In the genomic region with DNA sequence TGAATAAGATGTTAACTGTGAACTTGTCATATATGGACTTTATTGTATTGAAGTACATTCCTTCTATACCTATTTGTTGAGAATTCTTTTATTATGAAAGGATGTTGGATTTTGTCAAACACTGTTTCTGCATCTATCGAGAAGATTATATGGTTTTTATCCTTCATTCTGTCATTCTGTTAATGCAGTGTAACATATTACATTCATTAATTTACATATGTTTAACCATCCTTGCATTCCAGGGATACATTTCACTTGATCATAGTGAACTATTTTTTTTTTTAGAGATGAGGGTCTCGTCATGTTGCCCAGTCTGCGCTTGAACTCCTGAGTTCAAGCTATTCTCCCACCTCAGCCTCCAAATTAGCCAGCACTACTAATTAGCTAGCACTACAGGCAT, we compare ENCODE assay signal across 18 cellular contexts. TPM values are rescaled to one million over a fixed set of nuclear protein-coding genes. Genes with fewer than 3 reads are reported as not detected.
DNase-seq lines count a peak whose midpoint lies in the region; ATAC-seq and TF ChIP-seq lines count a peak whose summit lies in the region.
"Had no signal": no experiment of that assay in that cellular context is flagged by ENCODE, and none has a peak within 500 bp of the region (broad histone marks: within the 10 kb centered on the region; RNA-seq: fewer than 3 reads in every experiment).

No MANE protein-coding gene starts in this region.

- POLR2A ChIA-PET in IMR-90 (lab: Charles Lee; ENCODE audit: unreplicated experiment), result no interaction called here
- POLR2A ChIA-PET in activated CD4-positive, alpha-beta memory T cell treated with anti-CD3 and anti-CD28 coated beads for 36 hours (lab: Charles Lee), result no interaction called here

- peaks cover 32% of the 10 kb centered on the region for H3K4me1 Mint-ChIP-seq in central memory CD8-positive, alpha-beta T cell
- H3K4me1 Mint-ChIP-seq in natural killer cell treated with Interleukin-12 subunit alpha and Interleukin-12 subunit beta and Interleukin-15 and Interleukin-18, amount 100 ng/mL, for 72 hours (ENCODE audit: low read depth in 2 of 2), result peaks cover 23 to 31% of the 10 kb centered on the region in 2 donors
- peaks cover 10% of the 10 kb centered on the region for H3K4me1 Mint-ChIP-seq in activated CD4-positive, alpha-beta memory T cell treated with anti-CD3 and anti-CD28 coated beads for 36 hours (ENCODE audit: low read depth)
- H3K4me1 Mint-ChIP-seq in activated CD4-positive, alpha-beta T cell treated with anti-CD3 and anti-CD28 coated beads, Interleukin-2, amount 10 ng/mL, durations not matched to agents 24 days and 14 days, result peaks cover 7% of the 10 kb centered on the region

- H2AK5ac ChIP-seq in IMR-90 (ENCODE audit: low read depth, low read length), result no peak overlapping the region; the same call in 1 of the 2 replicates

- no CpG with 5 or more reads among the region's 3 CpGs for WGBS in IMR-90 (ENCODE audit: extremely low coverage in 2 of 2, insufficient read length in 1 of 2), 2 experiments

- H3K14ac ChIP-seq in IMR-90 (replicated peaks; ENCODE audit: low read depth, low read length), result no peak overlapping the region

- H3K36me3 ChIP-seq in IMR-90 (ENCODE audit: control insufficient read depth, insufficient read depth, low read length), result no peaks in the 10 kb centered on the region
- H3K36me3 ChIP-seq: BE2C, HAP-1 had no signal

- dilution Hi-C loops in IMR-90 (cut with HindIII; ENCODE audit: low sequenced_read_pairs, unreplicated experiment), result no loop called here

- in situ Hi-C loops in IMR-90 (cut with MboI; ENCODE audit: low sequenced_read_pairs), result no loop called here

- peaks cover 5% of the 10 kb centered on the region for H3K9me3 Mint-ChIP-seq in central memory CD8-positive, alpha-beta T cell
- H3K9me3 Mint-ChIP-seq in natural killer cell treated with Interleukin-12 subunit alpha and Interleukin-12 subunit beta and Interleukin-15 and Interleukin-18, amount 100 ng/mL, for 72 hours, result peaks cover 6% of the 10 kb centered on the region
- H3K9me3 Mint-ChIP-seq in activated CD4-positive, alpha-beta memory T cell treated with anti-CD3 and anti-CD28 coated beads for 36 hours, result peaks cover 15% of the 10 kb centered on the region
- peaks cover 11% of the 10 kb centered on the region for H3K9me3 Mint-ChIP-seq in activated CD4-positive, alpha-beta T cell treated with anti-CD3 and anti-CD28 coated beads, Interleukin-2, amount 10 ng/mL, durations not matched to agents 24 days and 14 days

- peak overlapping the region; percentile 50 for H3K18ac ChIP-seq in IMR-90 (ENCODE audit: low read depth, low read length)

- H2AK9ac ChIP-seq in IMR-90 (replicated peaks; ENCODE audit: low read depth, low read length, poor library complexity), result no peak overlapping the region

- peaks cover 2% of the 10 kb centered on the region; the same call in 1 of the 2 replicates for H3K9me3 ChIP-seq in IMR-90 (ENCODE audit: control insufficient read depth, insufficient read depth, low read length)
- H3K9me3 ChIP-seq: BE2C, HAP-1 had no signal

- H3K4me2 ChIP-seq in IMR-90 (ENCODE audit: low read depth, low read length), result no peak overlapping the region

- H3K4ac ChIP-seq in IMR-90 (ENCODE audit: low read depth, low read length), result 0 out of 2 replicates have a peak overlapping the region, but pooled peaks have one; percentile 15

- no peak overlapping the region for H3K4me3 ChIP-seq in IMR-90 (ENCODE audit: insufficient read depth, low read depth, low read length)
- H3K4me3 ChIP-seq: GM12878, HAP-1 had no signal

- no peak for ATAC-seq in IMR-90 (ENCODE audit: low read depth)
- no peak for ATAC-seq in central memory CD8-positive, alpha-beta T cell (replicated peaks; ENCODE audit: extremely low read depth, poor library complexity, severe bottlenecking)
- ATAC-seq in natural killer cell treated with Interleukin-12 subunit alpha and Interleukin-12 subunit beta and Interleukin-15 and Interleukin-18, amount 100 ng/mL, for 72 hours, result no peak
- ATAC-seq: GM12878 had no signal

- H3K9me1 ChIP-seq in IMR-90 (ENCODE audit: insufficient read depth, low read length), result no peaks in the 10 kb centered on the region

- H3K36me3 Mint-ChIP-seq in central memory CD8-positive, alpha-beta T cell (ENCODE audit: insufficient read depth), result no peaks in the 10 kb centered on the region
- H3K36me3 Mint-ChIP-seq in natural killer cell treated with Interleukin-12 subunit alpha and Interleukin-12 subunit beta and Interleukin-15 and Interleukin-18, amount 100 ng/mL, for 72 hours, result peaks cover 20% of the 10 kb centered on the region
- peaks cover 1% of the 10 kb centered on the region for H3K36me3 Mint-ChIP-seq in activated CD4-positive, alpha-beta memory T cell treated with anti-CD3 and anti-CD28 coated beads for 36 hours
- peaks cover 5% of the 10 kb centered on the region for H3K36me3 Mint-ChIP-seq in activated CD4-positive, alpha-beta T cell treated with anti-CD3 and anti-CD28 coated beads, Interleukin-2, amount 10 ng/mL, durations not matched to agents 24 days and 14 days (ENCODE audit: low read depth)

- TF ChIP-seq CTCF in IMR-90 (conservative IDR thresholded peaks at IDR 0.05; ENCODE audit: low read depth, low read length), result no peak

- no peak overlapping the region for H4K5ac ChIP-seq in IMR-90 (ENCODE audit: low read depth, low read length)

- H4K20me1 ChIP-seq in IMR-90 (ENCODE audit: insufficient read depth, low read length), result no peaks in the 10 kb centered on the region

- intact Hi-C loops in IMR-90 (cut with micrococcal nuclease), result no loop called here
- intact Hi-C loops in activated CD4-positive, alpha-beta memory T cell treated with anti-CD3 and anti-CD28 coated beads for 36 hours (cut with micrococcal nuclease), result no loop called here
- intact Hi-C loops in activated CD4-positive, alpha-beta T cell treated with anti-CD3 and anti-CD28 coated beads, Interleukin-2, amount 10 ng/mL, durations not matched to agents 24 days and 14 days (cut with micrococcal nuclease), result no loop called here

- no peak for DNase-seq in IMR-90
- no peak for DNase-seq in central memory CD8-positive, alpha-beta T cell (ENCODE audit: low spot score in 2 of 2)
- no peak for DNase-seq in natural killer cell treated with Interleukin-12 subunit alpha and Interleukin-12 subunit beta and Interleukin-15 and Interleukin-18, amount 100 ng/mL, for 72 hours (ENCODE audit: low spot score)
- no peak for DNase-seq in activated CD4-positive, alpha-beta memory T cell treated with anti-CD3 and anti-CD28 coated beads for 36 hours
- no peak for DNase-seq in activated CD4-positive, alpha-beta T cell treated with anti-CD3 and anti-CD28 coated beads, Interleukin-2, amount 10 ng/mL, durations not matched to agents 24 days and 14 days
- no peak for DNase-seq in activated CD4-positive, alpha-beta T cell treated with anti-CD3 and anti-CD28 coated beads for 4 hours
- DNase-seq: ACHN; BE2C; C1 segment of cervical spinal cord; CD4-positive, CD25-positive, alpha-beta regulatory T cell; CD8-positive, alpha-beta memory T cell; COR-L47; DMS 273 treated with DMSO at 0.1 percent for 48 hours; DMS53; DND-41; EL had no signal

- no peak overlapping the region for H3K23ac ChIP-seq in IMR-90 (ENCODE audit: low read depth, low read length)

- no peaks in the 10 kb centered on the region; a peak in 1 of 4 replicates for H3K79me1 ChIP-seq in IMR-90 (ENCODE audit: low read depth in 1 of 2, low read length in 2 of 2)

- peak overlapping the region; percentile 47; the same call in 1 of the 2 replicates for H2BK120ac ChIP-seq in IMR-90 (ENCODE audit: low read depth, low read length)

- no peaks in the 10 kb centered on the region for H3K27me3 ChIP-seq in IMR-90 (ENCODE audit: control insufficient read depth, insufficient read depth, low read length)
- H3K27me3 ChIP-seq: BE2C had no signal

- H3K27me3 Mint-ChIP-seq in central memory CD8-positive, alpha-beta T cell, result no peaks in the 10 kb centered on the region
- no peaks in the 10 kb centered on the region for H3K27me3 Mint-ChIP-seq in natural killer cell treated with Interleukin-12 subunit alpha and Interleukin-12 subunit beta and Interleukin-15 and Interleukin-18, amount 100 ng/mL, for 72 hours
- no peaks in the 10 kb centered on the region for H3K27me3 Mint-ChIP-seq in activated CD4-positive, alpha-beta memory T cell treated with anti-CD3 and anti-CD28 coated beads for 36 hours
- H3K27me3 Mint-ChIP-seq in activated CD4-positive, alpha-beta T cell treated with anti-CD3 and anti-CD28 coated beads, Interleukin-2, amount 10 ng/mL, durations not matched to agents 24 days and 14 days, result peaks cover 8% of the 10 kb centered on the region
- H3K27me3 Mint-ChIP-seq: CD4-positive, CD25-positive, alpha-beta regulatory T cell had no signal

- H4K91ac ChIP-seq in IMR-90 (ENCODE audit: insufficient read depth, low read depth, low read length), result no peak overlapping the region

- no peak overlapping the region for H3K56ac ChIP-seq in IMR-90 (ENCODE audit: extremely low read depth, insufficient read depth, low read length)

- peak overlapping the region; percentile 57; the same call in 2 of the 3 replicates for H2BK15ac ChIP-seq in IMR-90 (ENCODE audit: low read depth, low read length)

- peak overlapping the region; percentile 21 for H3K27ac Mint-ChIP-seq in central memory CD8-positive, alpha-beta T cell (ENCODE audit: low read depth)
- peak overlapping the region; percentile 87 to 94 for H3K27ac Mint-ChIP-seq in natural killer cell treated with Interleukin-12 subunit alpha and Interleukin-12 subunit beta and Interleukin-15 and Interleukin-18, amount 100 ng/mL, for 72 hours
- H3K27ac Mint-ChIP-seq in activated CD4-positive, alpha-beta memory T cell treated with anti-CD3 and anti-CD28 coated beads for 36 hours, result no peak overlapping the region
- no peak overlapping the region for H3K27ac Mint-ChIP-seq in activated CD4-positive, alpha-beta T cell treated with anti-CD3 and anti-CD28 coated beads, Interleukin-2, amount 10 ng/mL, durations not matched to agents 24 days and 14 days

- H2AFZ ChIP-seq in IMR-90 (replicated peaks; ENCODE audit: low read length, poor library complexity), result no peak overlapping the region

- CTCF ChIA-PET in IMR-90 (lab: Yijun Ruan, JAX), result no interaction called here
- CTCF ChIA-PET in activated CD4-positive, alpha-beta memory T cell treated with anti-CD3 and anti-CD28 coated beads for 36 hours (lab: Charles Lee), result no interaction called here

- peaks cover 7% of the 10 kb centered on the region for H3K4me1 ChIP-seq in IMR-90 (ENCODE audit: control insufficient read depth, insufficient read depth, low read length)
- H3K4me1 ChIP-seq: BE2C, HAP-1 had no signal

- TF ChIP-seq RAD21 in IMR-90 (IDR thresholded peaks at IDR 0.05; ENCODE audit: low read length), result no peak

- peak overlapping the region; percentile 90 for H2BK5ac ChIP-seq in IMR-90 (ENCODE audit: low read depth, low read length, poor library complexity, severe bottlenecking)

- H3K27ac ChIP-seq in IMR-90 (ENCODE audit: insufficient read depth, low read length), result peak overlapping the region; percentile 2; the same call in 1 of the 2 replicates

- peak overlapping the region; percentile 57; the same call in 1 of the 2 replicates for H2BK20ac ChIP-seq in IMR-90 (ENCODE audit: low read depth, low read length)

- H3K9ac ChIP-seq in IMR-90 (ENCODE audit: low read depth, low read length), result no peak overlapping the region

- peak overlapping the region in 1 of 2 experiments; percentile 24; a peak in 1 of 4 replicates for H4K8ac ChIP-seq in IMR-90 (ENCODE audit: low read depth in 2 of 2, low read length in 2 of 2)

- no peak for TF ChIP-seq POLR2A in IMR-90 (IDR thresholded peaks at IDR 0.05; ENCODE audit: low read depth, low read length)

- no TSS peak for BruUV-seq in IMR-90 (replicated peaks; lab: Mats Ljungman, UMichigan)

- no peak overlapping the region for H3K4me3 Mint-ChIP-seq in central memory CD8-positive, alpha-beta T cell
- H3K4me3 Mint-ChIP-seq in natural killer cell treated with Interleukin-12 subunit alpha and Interleukin-12 subunit beta and Interleukin-15 and Interleukin-18, amount 100 ng/mL, for 72 hours, result peak overlapping the region; percentile 38
- H3K4me3 Mint-ChIP-seq in activated CD4-positive, alpha-beta memory T cell treated with anti-CD3 and anti-CD28 coated beads for 36 hours, result no peak overlapping the region
- H3K4me3 Mint-ChIP-seq in activated CD4-positive, alpha-beta T cell treated with anti-CD3 and anti-CD28 coated beads, Interleukin-2, amount 10 ng/mL, durations not matched to agents 24 days and 14 days, result no peak overlapping the region
- H3K4me3 Mint-ChIP-seq: CD4-positive, CD25-positive, alpha-beta regulatory T cell; CD8-positive, alpha-beta memory T cell had no signal

RNA-seq across cellular contexts. Expression of a gene that starts 48.4 kb away (rescaled TPM):
- 85.7 and 96.7 TPM in 2 replicates for total RNA-seq in IMR-90 (2012; rRNA removed)
- 135 and 147 TPM in 2 replicates for polyA plus RNA-seq in IMR-90 (2012; rRNA removed)
- 76.8 and 100 TPM in 2 replicates for polyA plus RNA-seq in IMR-90 (2012; cell fraction: cytosol; rRNA removed)
- polyA plus RNA-seq in IMR-90 (2012; cell fraction: nucleus; rRNA removed; ENCODE audit: low replicate concordance), result 17.8 and 49.6 TPM in 2 replicates
- 10 to 100 TPM in 1 of 2 donors, 1 to 10 TPM in 1; 8.1 to 23.7 TPM for total RNA-seq in natural killer cell treated with Interleukin-12 subunit alpha and Interleukin-12 subunit beta and Interleukin-15 and Interleukin-18, amount 100 ng/mL, for 72 hours
- total RNA-seq in activated CD4-positive, alpha-beta memory T cell treated with anti-CD3 and anti-CD28 coated beads for 36 hours, result 1 to 10 TPM; 6.5 to 6.8 TPM
- total RNA-seq in activated CD4-positive, alpha-beta T cell treated with anti-CD3 and anti-CD28 coated beads, Interleukin-2, amount 10 ng/mL, durations not matched to agents 24 days and 14 days, result 2.3 and 2.9 TPM in 2 replicates

RNA-seq across cellular contexts. Expression of a gene that starts 54.5 kb away (rescaled TPM):
- 9.4 and 12.4 TPM in 2 replicates for total RNA-seq in IMR-90 (2012; rRNA removed)
- 4.7 and 5.6 TPM in 2 replicates for polyA plus RNA-seq in IMR-90 (2012; rRNA removed)
- 2.2 and 3.6 TPM in 2 replicates for polyA plus RNA-seq in IMR-90 (2012; cell fraction: cytosol; rRNA removed)
- polyA plus RNA-seq in IMR-90 (2012; cell fraction: nucleus; rRNA removed; ENCODE audit: low replicate concordance), result 0.47 and 2.2 TPM in 2 replicates
- total RNA-seq in natural killer cell treated with Interleukin-12 subunit alpha and Interleukin-12 subunit beta and Interleukin-15 and Interleukin-18, amount 100 ng/mL, for 72 hours, result not detected
- total RNA-seq in activated CD4-positive, alpha-beta memory T cell treated with anti-CD3 and anti-CD28 coated beads for 36 hours, result 1 to 10 TPM; 2.3 to 2.9 TPM
- total RNA-seq in activated CD4-positive, alpha-beta T cell treated with anti-CD3 and anti-CD28 coated beads, Interleukin-2, amount 10 ng/mL, durations not matched to agents 24 days and 14 days, result 0.14 and 0.23 TPM in 2 replicates

Comparison
In these comparisons a context has a peak if more than half of its experiments do, and no peak if none do; other contexts are left out.
1. H3K27ac Mint-ChIP-seq: peak in central memory CD8-positive, alpha-beta T cell (single experiment) and natural killer cell treated with Interleukin-12 subunit alpha and Interleukin-12 subunit beta and Interleukin-15 and Interleukin-18, amount 100 ng/mL, for 72 hours (2 of 2); none in activated CD4-positive, alpha-beta memory T cell treated with anti-CD3 and anti-CD28 coated beads for 36 hours (single experiment) and activated CD4-positive, alpha-beta T cell treated with anti-CD3 and anti-CD28 coated beads, Interleukin-2, amount 10 ng/mL, durations not matched to agents 24 days and 14 days (single experiment).